ENCODE assay signal across 10 cellular contexts in genomic region chr10:34526186-34526585, GRCh38.
DNase-seq lines count a peak whose midpoint lies in the region; ATAC-seq, FAIRE-seq and TF ChIP-seq lines count a peak whose summit lies in the region.
"Had no signal": no experiment of that assay in that cellular context is flagged by ENCODE, and none has a peak within 500 bp of the region (broad histone marks: within the 10 kb centered on the region; RNA-seq: fewer than 3 reads in every experiment).

No MANE protein-coding gene starts in this region.

- no peak for FAIRE-seq in endothelial cell of umbilical vein (lab: Jason Lieb, UNC)

- H3K27ac Mint-ChIP-seq in nephron = peak overlapping the region in 2 of 3 experiments; percentile 4 to 8
- H3K27ac Mint-ChIP-seq: CD4-positive, alpha-beta T cell; stimulated activated naive CD8-positive, alpha-beta T cell treated with anti-CD3 and anti-CD28 coated beads, Interleukin-15, Interleukin-2, amounts not matched to agents 100 ng/mL and 50 ng/mL, for 24 hours had no signal

- H3K4me3 Mint-ChIP-seq in nephron = no peak overlapping the region
- H3K4me3 Mint-ChIP-seq: CD4-positive, alpha-beta T cell; stimulated activated naive CD8-positive, alpha-beta T cell treated with anti-CD3 and anti-CD28 coated beads, Interleukin-15, Interleukin-2, amounts not matched to agents 100 ng/mL and 50 ng/mL, for 24 hours had no signal

- no peaks in the 10 kb centered on the region for H3K9me3 ChIP-seq in endothelial cell of umbilical vein (replicated peaks; ENCODE audit: control insufficient read depth, insufficient read depth, low read length)

- H4K20me1 ChIP-seq in endothelial cell of umbilical vein (replicated peaks; ENCODE audit: control insufficient read depth, extremely low read depth, insufficient read depth, low read length) = no peaks in the 10 kb centered on the region

- no peaks in the 10 kb centered on the region for H3K9me1 ChIP-seq in endothelial cell of umbilical vein (replicated peaks; ENCODE audit: control insufficient read depth, extremely low read depth, insufficient read depth, low read length)

- no peak for TF ChIP-seq POLR2A in endothelial cell of umbilical vein (IDR thresholded peaks at IDR 0.05; ENCODE audit: low read depth, low read length)

- peaks cover 24% of the 10 kb centered on the region for H3K4me1 Mint-ChIP-seq in nephron

- DNase-seq in AG08396 (ENCODE audit: low spot score) = peak; percentile 5
- DNase-seq in M059J (ENCODE audit: low read depth) = peak; percentile 81
- DNase-seq in endothelial cell of umbilical vein (ENCODE audit: low read depth, low spot score) = peak; percentile 50
- DNase-seq in NCI-H69 (lab: John Stamatoyannopoulos, UW) = no peak
- DNase-seq in SIG-M5 (lab: John Stamatoyannopoulos, UW) = no peak
- no peak for DNase-seq in NCI-H2196 treated with DMSO at 0.1 percent for 48 hours (lab: John Stamatoyannopoulos, UW; ENCODE audit: unreplicated experiment)
- DNase-seq: CD4-positive, alpha-beta T cell had no signal

- TF ChIP-seq CTCF in endothelial cell of umbilical vein (IDR thresholded peaks at IDR 0.05; ENCODE audit: extremely low read depth in 1 of 2, insufficient read depth in 1 of 2, low read depth in 1 of 2, low read length in 2 of 2) = no peak
- no peak for TF ChIP-seq CTCF in nephron (IDR thresholded peaks at IDR 0.05; ENCODE audit: unreplicated experiment in 3 of 3)

- peaks cover 12% of the 10 kb centered on the region for H3K9me3 Mint-ChIP-seq in nephron
- H3K9me3 Mint-ChIP-seq: CD4-positive, alpha-beta T cell; stimulated activated naive CD8-positive, alpha-beta T cell treated with anti-CD3 and anti-CD28 coated beads, Interleukin-15, Interleukin-2, amounts not matched to agents 100 ng/mL and 50 ng/mL, for 24 hours had no signal

- ATAC-seq in GM21529 (IDR thresholded peaks at IDR 0.05; ENCODE audit: unreplicated experiment) = no peak

- peak overlapping the region; percentile 29 for H2AFZ ChIP-seq in endothelial cell of umbilical vein (ENCODE audit: low read depth, low read length)

- no peaks in the 10 kb centered on the region for H3K27me3 ChIP-seq in endothelial cell of umbilical vein (ENCODE audit: control insufficient read depth in 2 of 2, insufficient read depth in 2 of 2, low read length in 2 of 2)

- CTCF ChIA-PET in endothelial cell of umbilical vein (lab: Charles Lee) = interaction anchor here (0.6 to 7.8 kb wide), 6 partner anchors 54 to 1277 kb away, joined by 3 to 109 read pairs (median 4); partner anchors contain the start of gene NRP1

- no peaks in the 10 kb centered on the region for H3K79me2 ChIP-seq in endothelial cell of umbilical vein (ENCODE audit: control insufficient read depth, insufficient read depth, low read length)

- H3K4me1 ChIP-seq in endothelial cell of umbilical vein (ENCODE audit: control insufficient read depth, extremely low read depth, insufficient read depth, low read length) = peaks cover 33% of the 10 kb centered on the region

- peak overlapping the region; percentile 55 for H3K9ac ChIP-seq in endothelial cell of umbilical vein (replicated peaks; ENCODE audit: extremely low read depth, insufficient read depth, low read length)

- POLR2A ChIA-PET in endothelial cell of umbilical vein (lab: Charles Lee) = no interaction called here

- intact Hi-C loops in endothelial cell of umbilical vein (cut with micrococcal nuclease) = loop anchor here (1.0 to 10.0 kb wide), 4 partner anchors 112 to 1331 kb away; no protein-coding TSS in a partner anchor

- H3K36me3 Mint-ChIP-seq in nephron (ENCODE audit: low read depth) = peaks cover 15% of the 10 kb centered on the region

- no peak overlapping the region for H3K4me3 ChIP-seq in endothelial cell of umbilical vein (replicated peaks in 1 of 3; ENCODE audit: insufficient read depth in 1 of 3, low read depth in 1 of 3, low read length in 3 of 3)

- H3K36me3 ChIP-seq in endothelial cell of umbilical vein (ENCODE audit: control insufficient read depth in 2 of 2, extremely low read depth in 1 of 2, insufficient read depth in 2 of 2, low read length in 2 of 2) = no peaks in the 10 kb centered on the region

- dilution Hi-C loops in endothelial cell of umbilical vein (cut with MboI; ENCODE audit: extremely low pct_ligation_motif_present, low sequenced_read_pairs) = no loop called here

- peak overlapping the region; percentile 89 for H3K27ac ChIP-seq in endothelial cell of umbilical vein (ENCODE audit: insufficient read depth, low read depth, low read length)

- no TSS peak for BruUV-seq in endothelial cell of umbilical vein (replicated peaks; lab: Mats Ljungman, UMichigan)

- H3K27me3 Mint-ChIP-seq in nephron (ENCODE audit: low read depth) = no peaks in the 10 kb centered on the region

- H3K4me2 ChIP-seq in endothelial cell of umbilical vein (ENCODE audit: insufficient read depth, low read length) = peak overlapping the region; percentile 48

TF ChIP-seq in endothelial cell of umbilical vein, 7 proteins besides CTCF, POLR2A, EP300 and RAD21:
- TF ChIP-seq FOS (IDR thresholded peaks at IDR 0.05; ENCODE audit: borderline replicate concordance, insufficient read depth, low read length) (no peak), JUN (IDR thresholded peaks at IDR 0.05; ENCODE audit: borderline replicate concordance, insufficient read depth, insufficient read length, low read depth) (no peak), EZH2 (IDR thresholded peaks at IDR 0.05; ENCODE audit: borderline replicate concordance, low read depth, low read length, severe bottlenecking) (no peak), POLR2AphosphoS5 (IDR thresholded peaks at IDR 0.05; ENCODE audit: insufficient read depth, low read depth, low read length) (no peak), MYC (IDR thresholded peaks at IDR 0.05; ENCODE audit: low read depth, low read length) (no peak), GATA2 (IDR thresholded peaks at IDR 0.05; ENCODE audit: insufficient read depth, insufficient read length, low read depth, low read length) (no peak)
- TF ChIP-seq, protein P1, sequence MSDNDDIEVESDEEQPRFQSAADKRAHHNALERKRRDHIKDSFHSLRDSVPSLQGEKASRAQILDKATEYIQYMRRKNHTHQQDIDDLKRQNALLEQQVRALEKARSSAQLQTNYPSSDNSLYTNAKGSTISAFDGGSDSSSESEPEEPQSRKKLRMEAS (IDR thresholded peaks at IDR 0.05; ENCODE audit: insufficient read depth, insufficient read length) = no peak
TF ChIP-seq in endothelial cell of umbilical vein: peak in this region for 0.

Comparison
In these comparisons a context has a peak if more than half of its experiments do, and no peak if none do; other contexts are left out.
1. DNase-seq: peak in AG08396 (single experiment), M059J (single experiment) and endothelial cell of umbilical vein (single experiment); none in NCI-H69 (single experiment), SIG-M5 (single experiment) and NCI-H2196 treated with DMSO at 0.1 percent for 48 hours (single experiment).